In the genomic region with DNA sequence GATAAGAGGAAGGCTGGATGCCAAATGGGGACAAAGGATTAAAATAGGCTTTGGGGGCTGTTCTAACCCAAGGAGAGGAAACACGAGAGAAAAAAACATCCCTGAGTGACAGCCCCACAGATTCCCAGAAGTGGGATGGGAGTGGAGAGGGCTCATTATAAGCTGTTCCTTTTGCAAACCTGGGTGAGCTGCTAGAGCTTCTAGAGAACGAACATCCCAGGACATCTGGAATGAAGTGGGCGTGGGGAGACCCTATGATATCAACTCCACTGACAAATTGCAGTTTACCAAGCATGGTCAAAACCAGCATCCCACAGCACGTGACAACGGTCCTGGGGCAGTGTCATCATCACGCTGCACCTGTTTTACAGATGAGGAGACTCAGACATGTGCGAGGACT, we compare ENCODE assay signal across 18 cellular contexts.
DNase-seq lines count a peak whose midpoint lies in the region; ATAC-seq, FAIRE-seq and TF ChIP-seq lines count a peak whose summit lies in the region.
"Had no signal": no experiment of that assay in that cellular context is flagged by ENCODE, and none has a peak within 500 bp of the region (broad histone marks: within the 10 kb centered on the region; RNA-seq: fewer than 3 reads in every experiment).

No MANE protein-coding gene starts in this region.

- H3K4me1 Mint-ChIP-seq in nephron = peaks cover 71% of the 10 kb centered on the region

- intact Hi-C loops in PC-3 (cut with micrococcal nuclease) = no loop called here
- intact Hi-C loops in endothelial cell of umbilical vein (cut with micrococcal nuclease) = loop anchor here (1.0 to 2.0 kb wide), 3 partner anchors 24 to 96 kb away; no protein-coding TSS in a partner anchor

- no peaks in the 10 kb centered on the region for H3F3A ChIP-seq in PC-3 (ENCODE audit: low read length, unreplicated experiment)

- dilution Hi-C loops in endothelial cell of umbilical vein (cut with MboI; ENCODE audit: extremely low pct_ligation_motif_present, low sequenced_read_pairs) = no loop called here

- no peaks in the 10 kb centered on the region for H3K36me3 ChIP-seq in PC-3 (ENCODE audit: low read depth, low read length)
- H3K36me3 ChIP-seq in endothelial cell of umbilical vein (ENCODE audit: control insufficient read depth in 2 of 2, extremely low read depth in 1 of 2, insufficient read depth in 2 of 2, low read length in 2 of 2) = no peaks in the 10 kb centered on the region
- H3K36me3 ChIP-seq: right atrium auricular region had no signal

- peak overlapping the region in 2 of 3 experiments; percentile 26 to 31 for H3K4me3 Mint-ChIP-seq in nephron

- H3K4me3 ChIP-seq in A549 (no peak overlapping the region), PC-3 (ENCODE audit: low read length) (no peak overlapping the region), endothelial cell of umbilical vein (replicated peaks in 1 of 3; ENCODE audit: insufficient read depth in 1 of 3, low read depth in 1 of 3, low read length in 3 of 3) (no peak overlapping the region)
- H3K4me3 ChIP-seq: dorsolateral prefrontal cortex, right atrium auricular region had no signal

- no peaks in the 10 kb centered on the region for H3K9me3 ChIP-seq in A549
- H3K9me3 ChIP-seq in PC-3 (ENCODE audit: low read length) = no peaks in the 10 kb centered on the region
- H3K9me3 ChIP-seq in endothelial cell of umbilical vein (replicated peaks; ENCODE audit: control insufficient read depth, insufficient read depth, low read length) = no peaks in the 10 kb centered on the region
- H3K9me3 ChIP-seq: right atrium auricular region had no signal

- no peak for TF ChIP-seq RAD21 in A549 (conservative IDR thresholded peaks at IDR 0.05 in 1 of 2, IDR thresholded peaks at IDR 0.05 in 1 of 2)

- DNase-seq in A549 (ENCODE audit: low read depth in 1 of 2, low spot score in 1 of 2) (no peak), PC-3 (no peak), endothelial cell of umbilical vein (ENCODE audit: low read depth, low spot score) (no peak), NCI-H2081 treated with DMSO at 0.1 percent for 48 hours (lab: John Stamatoyannopoulos, UW) (no peak), NCI-H1417 (lab: John Stamatoyannopoulos, UW) (no peak)
- no peak for DNase-seq in activated naive CD4-positive, alpha-beta T cell treated with Interleukin-2 at 50 U/mL for 16 hours
- DNase-seq: activated naive CD4-positive, alpha-beta T cell treated with anti-CD3 and anti-CD28 coated beads, Interleukin-2, amount 50 U/mL, for 16 hours; C1 segment of cervical spinal cord; central memory CD4-positive, alpha-beta T cell; dorsolateral prefrontal cortex; hippocampal formation; left ventricle myocardium superior; NCI-H1694; T-helper 1 cell had no signal

- ATAC-seq in A549 (no peak), PC-3 (no peak), HG03342 (IDR thresholded peaks at IDR 0.05; ENCODE audit: unreplicated experiment) (no peak)
- ATAC-seq: left ventricle myocardium superior had no signal

- H3K27ac ChIP-seq in A549 (peak overlapping the region; percentile 81 to 91), PC-3 (ENCODE audit: low read length) (peak overlapping the region; percentile 50), endothelial cell of umbilical vein (ENCODE audit: insufficient read depth, low read depth, low read length) (peak overlapping the region; percentile 87)
- H3K27ac ChIP-seq: dorsolateral prefrontal cortex, right atrium auricular region had no signal

- peaks cover 3% of the 10 kb centered on the region for H3K27me3 Mint-ChIP-seq in nephron (ENCODE audit: low read depth)

- H3K79me2 ChIP-seq in PC-3 (ENCODE audit: low read length) = no peaks in the 10 kb centered on the region
- H3K79me2 ChIP-seq in endothelial cell of umbilical vein (ENCODE audit: control insufficient read depth, insufficient read depth, low read length) = no peaks in the 10 kb centered on the region

- TF ChIP-seq POLR2A in A549 (IDR thresholded peaks at IDR 0.05; ENCODE audit: low read length) (no peak), endothelial cell of umbilical vein (IDR thresholded peaks at IDR 0.05; ENCODE audit: low read depth, low read length) (no peak)

- BruUV-seq in PC-3 (replicated peaks; lab: Mats Ljungman, UMichigan) = no TSS peak
- no TSS peak for BruUV-seq in endothelial cell of umbilical vein (replicated peaks; lab: Mats Ljungman, UMichigan)

- FAIRE-seq in A549 (lab: Jason Lieb, UNC) (no peak), endothelial cell of umbilical vein (lab: Jason Lieb, UNC) (no peak)
- FAIRE-seq: D721Med had no signal

- H3K36me3 Mint-ChIP-seq in nephron (ENCODE audit: low read depth) = no peaks in the 10 kb centered on the region

- H3K4me2 ChIP-seq in A549 = peak overlapping the region; percentile 52
- peak overlapping the region; percentile 27 for H3K4me2 ChIP-seq in PC-3 (ENCODE audit: low read length)
- peak overlapping the region; percentile 35 for H3K4me2 ChIP-seq in endothelial cell of umbilical vein (ENCODE audit: insufficient read depth, low read length)

- H3K9me1 ChIP-seq in endothelial cell of umbilical vein (replicated peaks; ENCODE audit: control insufficient read depth, extremely low read depth, insufficient read depth, low read length) = no peaks in the 10 kb centered on the region

- WGBS in A549 (ENCODE audit: missing lambda C conversion rate) = 82% methylated on average over 6 of the region's 7 CpGs

- CTCF ChIA-PET in A549 (lab: Yijun Ruan, JAX) = interaction anchor here (1.4 to 4.3 kb wide), 2 partner anchors 17 to 20 kb away, joined by 6 to 26 read pairs; no protein-coding TSS in a partner anchor
- CTCF ChIA-PET in PC-3 (lab: Charles Lee) = no interaction called here
- CTCF ChIA-PET in endothelial cell of umbilical vein (lab: Charles Lee) = interaction anchor here (0.6 to 2.1 kb wide), 6 partner anchors 11 to 268 kb away, joined by 3 to 17 read pairs (median 6); no protein-coding TSS in a partner anchor

- H2AFZ ChIP-seq in PC-3 (ENCODE audit: low read length) (peak overlapping the region; percentile 54; the same call in 1 of the 2 replicates), endothelial cell of umbilical vein (ENCODE audit: low read depth, low read length) (no peak overlapping the region)

- H3K9me2 ChIP-seq in PC-3 (replicated peaks; ENCODE audit: low read length) = no peaks in the 10 kb centered on the region

- H3K4me1 ChIP-seq in A549 (peaks cover 54% of the 10 kb centered on the region), PC-3 (ENCODE audit: insufficient read depth, low read length) (peaks cover 41% of the 10 kb centered on the region), endothelial cell of umbilical vein (ENCODE audit: control insufficient read depth, extremely low read depth, insufficient read depth, low read length) (peaks cover 42% of the 10 kb centered on the region)

- H3K9me3 Mint-ChIP-seq in nephron = no peaks in the 10 kb centered on the region

- no peak for TF ChIP-seq EP300 in A549 (IDR thresholded peaks at IDR 0.05)

- no peak for TF ChIP-seq CTCF in A549 (IDR thresholded peaks at IDR 0.05)
- no peak for TF ChIP-seq CTCF in PC-3 (conservative IDR thresholded peaks at IDR 0.05; ENCODE audit: low read depth, low read length)
- no peak for TF ChIP-seq CTCF in endothelial cell of umbilical vein (IDR thresholded peaks at IDR 0.05; ENCODE audit: extremely low read depth in 1 of 2, insufficient read depth in 1 of 2, low read depth in 1 of 2, low read length in 2 of 2)
- TF ChIP-seq CTCF in nephron (IDR thresholded peaks at IDR 0.05; ENCODE audit: unreplicated experiment in 3 of 3) = no peak

- POLR2A ChIA-PET in A549 (lab: Yijun Ruan, JAX) = no interaction called here
- POLR2A ChIA-PET in PC-3 (lab: Charles Lee; ENCODE audit: unreplicated experiment) = no interaction called here
- POLR2A ChIA-PET in endothelial cell of umbilical vein (lab: Charles Lee) = no interaction called here

- H3K27ac Mint-ChIP-seq in nephron = peak overlapping the region; percentile 19 to 81 (median 29)

- H4K20me1 ChIP-seq in PC-3 (ENCODE audit: low read length) = no peaks in the 10 kb centered on the region
- H4K20me1 ChIP-seq in endothelial cell of umbilical vein (replicated peaks; ENCODE audit: control insufficient read depth, extremely low read depth, insufficient read depth, low read length) = no peaks in the 10 kb centered on the region

- H3K9ac ChIP-seq in PC-3 (ENCODE audit: low read length) (0 out of 2 replicates have a peak overlapping the region, but pooled peaks have one; percentile 13), endothelial cell of umbilical vein (replicated peaks; ENCODE audit: extremely low read depth, insufficient read depth, low read length) (peak overlapping the region; percentile 35)

- no peaks in the 10 kb centered on the region for H3K27me3 ChIP-seq in PC-3 (ENCODE audit: low read length)
- no peaks in the 10 kb centered on the region for H3K27me3 ChIP-seq in endothelial cell of umbilical vein (ENCODE audit: control insufficient read depth in 2 of 2, insufficient read depth in 2 of 2, low read length in 2 of 2)
- H3K27me3 ChIP-seq: dorsolateral prefrontal cortex, right atrium auricular region had no signal

TF ChIP-seq in A549, 52 proteins besides CTCF, POLR2A, EP300 and RAD21:
- TF ChIP-seq MAZ (IDR thresholded peaks at IDR 0.05; ENCODE audit: borderline replicate concordance, low read depth, low read length) (no peak), RNF2 (IDR thresholded peaks at IDR 0.05; ENCODE audit: borderline replicate concordance, low read depth) (no peak), CBX8 (IDR thresholded peaks at IDR 0.05) (no peak), RARB (CRISPR knock-in tag; IDR thresholded peaks at IDR 0.05) (no peak)

TF ChIP-seq in endothelial cell of umbilical vein, 7 proteins besides CTCF, POLR2A, EP300 and RAD21:
- TF ChIP-seq POLR2AphosphoS5 (IDR thresholded peaks at IDR 0.05; ENCODE audit: insufficient read depth, low read depth, low read length) = no peak
- TF ChIP-seq JUN (IDR thresholded peaks at IDR 0.05; ENCODE audit: borderline replicate concordance, insufficient read depth, insufficient read length, low read depth) = no peak
- no peak for TF ChIP-seq MYC (IDR thresholded peaks at IDR 0.05; ENCODE audit: low read depth, low read length)
- TF ChIP-seq EZH2 (IDR thresholded peaks at IDR 0.05; ENCODE audit: borderline replicate concordance, low read depth, low read length, severe bottlenecking) = no peak
- no peak for TF ChIP-seq FOS (IDR thresholded peaks at IDR 0.05; ENCODE audit: borderline replicate concordance, insufficient read depth, low read length)
- TF ChIP-seq, protein P1, sequence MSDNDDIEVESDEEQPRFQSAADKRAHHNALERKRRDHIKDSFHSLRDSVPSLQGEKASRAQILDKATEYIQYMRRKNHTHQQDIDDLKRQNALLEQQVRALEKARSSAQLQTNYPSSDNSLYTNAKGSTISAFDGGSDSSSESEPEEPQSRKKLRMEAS (IDR thresholded peaks at IDR 0.05; ENCODE audit: insufficient read depth, insufficient read length) = no peak
- no peak for TF ChIP-seq GATA2 (IDR thresholded peaks at IDR 0.05; ENCODE audit: insufficient read depth, insufficient read length, low read depth, low read length)
